ENCODE assay signal across 29 cellular contexts in the genomic region with DNA sequence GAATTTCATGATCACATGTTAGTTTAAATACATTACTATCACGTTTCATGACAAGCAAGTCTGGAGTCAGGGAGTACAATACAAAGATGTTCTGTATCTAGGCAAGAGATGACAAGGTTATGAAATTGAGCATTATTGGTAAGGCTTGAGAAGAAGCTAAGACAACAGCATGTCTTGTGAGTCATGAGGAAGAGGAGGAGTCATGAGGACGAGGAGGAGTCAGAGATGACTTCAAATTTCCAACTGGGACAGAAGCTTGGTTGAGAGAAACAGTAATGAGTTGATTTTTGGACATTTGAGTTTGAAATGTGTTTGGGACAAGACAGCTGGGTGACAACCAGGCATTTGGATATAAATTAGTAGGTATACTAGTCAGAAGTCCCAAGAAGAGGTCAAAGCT. TPM values are rescaled to one million over a fixed set of nuclear protein-coding genes. Genes with fewer than 3 reads are reported as not detected.
DNase-seq lines count a peak whose midpoint lies in the region; ATAC-seq, FAIRE-seq and TF ChIP-seq lines count a peak whose summit lies in the region.
"Had no signal": no experiment of that assay in that cellular context is flagged by ENCODE, and none has a peak within 500 bp of the region (broad histone marks: within the 10 kb centered on the region; RNA-seq: fewer than 3 reads in every experiment).

No MANE protein-coding gene starts in this region.

- DNase-seq in ELR (ENCODE audit: low read depth) = peak; percentile 20
- no peak for DNase-seq in HCT116 (ENCODE audit: low read depth, low spot score)
- no peak for DNase-seq in astrocyte (ENCODE audit: low read depth)
- DNase-seq in foreskin melanocyte = peak; percentile 54
- DNase-seq in RPMI8226 = no peak
- no peak for DNase-seq in mesothelial cell of epicardium (ENCODE audit: low spot score in 2 of 2, unreplicated experiment in 2 of 2)
- no peak for DNase-seq in globus pallidus (ENCODE audit: low spot score)
- DNase-seq: activated CD4-positive, alpha-beta T cell treated with anti-CD3 and anti-CD28 coated beads, Interleukin-2, amount 10 ng/mL, durations not matched to agents 7 days and 5 days; activated effector memory CD4-positive, alpha-beta T cell treated with anti-CD3 and anti-CD28 coated beads, Interleukin-2, amount 50 U/mL, for 16 hours; CD4-positive, alpha-beta T cell; dermis blood vessel endothelial cell; left lung; midbrain; natural killer cell; NCI-H2029 treated with DMSO at 0.1 percent for 48 hours; NCI-H2227 treated with DMSO at 0.1 percent for 48 hours; NCI-H748 treated with DMSO at 0.1 percent for 48 hours; stimulated activated CD4-positive, alpha-beta T cell treated with anti-CD3 and anti-CD28 coated beads, Interleukin-1b, Interleukin-23, amount 100 ng/mL, for 48 hours; substantia nigra; T-helper 17 cell; upper lobe of right lung had no signal

- intact Hi-C loops in HCT116 (cut with micrococcal nuclease) = no loop called here

- no peaks in the 10 kb centered on the region for H3K9me2 ChIP-seq in HCT116 (ENCODE audit: insufficient read depth)

- H3K9me3 ChIP-seq in HCT116 (ENCODE audit: control insufficient read depth in 1 of 2, insufficient read depth in 1 of 2, low read depth in 1 of 2, low read length in 2 of 2) (no peaks in the 10 kb centered on the region), astrocyte (ENCODE audit: insufficient read depth, low read depth, low read length) (peaks cover 3% of the 10 kb centered on the region)
- H3K9me3 ChIP-seq: left lung, upper lobe of right lung had no signal

- H3K79me2 ChIP-seq in HCT116 (ENCODE audit: insufficient read depth, low read length) = no peaks in the 10 kb centered on the region
- no peaks in the 10 kb centered on the region for H3K79me2 ChIP-seq in astrocyte (ENCODE audit: insufficient read depth, low read length)

- H3K4me3 ChIP-seq in HCT116 (replicated peaks in 1 of 2; ENCODE audit: low read depth in 1 of 2, low read length in 2 of 2) (no peak overlapping the region), astrocyte (ENCODE audit: insufficient read depth, low read depth, low read length) (no peak overlapping the region)
- H3K4me3 ChIP-seq: cardiac muscle cell, left lung, SK-N-MC, skin epidermis, upper lobe of right lung had no signal

- no peak overlapping the region for H3K4me2 ChIP-seq in HCT116 (ENCODE audit: low read length)
- H3K4me2 ChIP-seq in astrocyte (ENCODE audit: low read length) = no peak overlapping the region

- FAIRE-seq in astrocyte (lab: Jason Lieb, UNC) = peak; percentile 56

- H3K4me3 Mint-ChIP-seq in astrocyte (ENCODE audit: unreplicated experiment) (no peak overlapping the region), mesothelial cell of epicardium (no peak overlapping the region)
- H3K4me3 Mint-ChIP-seq: activated CD4-positive, alpha-beta T cell treated with anti-CD3 and anti-CD28 coated beads, Interleukin-2, amount 10 ng/mL, durations not matched to agents 7 days and 5 days; CD4-positive, alpha-beta T cell; natural killer cell; T-helper 17 cell had no signal

- TF ChIP-seq CTCF in HCT116 (IDR thresholded peaks at IDR 0.05 in 2 of 3, conservative IDR thresholded peaks at IDR 0.05 in 1 of 3; ENCODE audit: borderline replicate concordance in 1 of 3, insufficient read depth in 1 of 3, low read depth in 2 of 3, low read length in 2 of 3) (no peak), astrocyte (IDR thresholded peaks at IDR 0.05; ENCODE audit: insufficient read depth, low read depth, low read length) (no peak), mesothelial cell of epicardium (IDR thresholded peaks at IDR 0.05; ENCODE audit: unreplicated experiment) (no peak)

- no TSS peak for BruUV-seq in HCT116 (replicated peaks; lab: Mats Ljungman, UMichigan)

- RAD21 ChIA-PET in HCT116 (lab: Charles Lee; ENCODE audit: low non-redundant PET in 1 of 2, low total read pairs in 2 of 2, uncharacterized antibody in 2 of 2, unreplicated experiment in 2 of 2) = no interaction called here

- H3K9me3 Mint-ChIP-seq in astrocyte (ENCODE audit: unreplicated experiment) = peaks cover 3% of the 10 kb centered on the region
- peaks cover 7% of the 10 kb centered on the region for H3K9me3 Mint-ChIP-seq in mesothelial cell of epicardium
- H3K9me3 Mint-ChIP-seq: activated CD4-positive, alpha-beta T cell treated with anti-CD3 and anti-CD28 coated beads, Interleukin-2, amount 10 ng/mL, durations not matched to agents 7 days and 5 days; CD4-positive, alpha-beta T cell; natural killer cell had no signal

- TF ChIP-seq RAD21 in HCT116 (IDR thresholded peaks at IDR 0.05; ENCODE audit: low read depth) = no peak

- peaks cover 13% of the 10 kb centered on the region for H3K4me1 Mint-ChIP-seq in astrocyte (ENCODE audit: low read depth, unreplicated experiment)
- H3K4me1 Mint-ChIP-seq in mesothelial cell of epicardium = peaks cover 25% of the 10 kb centered on the region
- H3K4me1 Mint-ChIP-seq: activated CD4-positive, alpha-beta T cell treated with anti-CD3 and anti-CD28 coated beads, Interleukin-2, amount 10 ng/mL, durations not matched to agents 7 days and 5 days; natural killer cell; T-helper 17 cell had no signal

- H3K27ac ChIP-seq in HCT116 (ENCODE audit: low read depth, low read length) (no peak overlapping the region), astrocyte (ENCODE audit: low read depth, low read length) (no peak overlapping the region)
- H3K27ac ChIP-seq: cardiac muscle cell, left lung, RWPE1, SK-N-MC, skin epidermis, upper lobe of right lung had no signal

- H3K36me3 Mint-ChIP-seq in astrocyte (ENCODE audit: low read depth, unreplicated experiment) (peaks cover 2% of the 10 kb centered on the region), mesothelial cell of epicardium (no peaks in the 10 kb centered on the region)
- H3K36me3 Mint-ChIP-seq: natural killer cell had no signal

- no peaks in the 10 kb centered on the region for H3K27me3 Mint-ChIP-seq in astrocyte (ENCODE audit: low read depth, unreplicated experiment)
- H3K27me3 Mint-ChIP-seq in mesothelial cell of epicardium (ENCODE audit: low read depth) = no peaks in the 10 kb centered on the region
- H3K27me3 Mint-ChIP-seq: T-helper 17 cell had no signal

- CTCF ChIA-PET in HCT116 (lab: Charles Lee) = no interaction called here

- POLR2A ChIA-PET in HCT116 (lab: Charles Lee) = no interaction called here

- no peaks in the 10 kb centered on the region for H4K20me1 ChIP-seq in HCT116 (ENCODE audit: insufficient read depth)
- H4K20me1 ChIP-seq in astrocyte (ENCODE audit: insufficient read depth, low read length) = no peaks in the 10 kb centered on the region

- H3K27me3 ChIP-seq in HCT116 (ENCODE audit: insufficient read depth, low read length) (no peaks in the 10 kb centered on the region), astrocyte (ENCODE audit: insufficient read depth, low read length) (no peaks in the 10 kb centered on the region)
- H3K27me3 ChIP-seq: cardiac muscle cell, left lung, upper lobe of right lung had no signal

- H3K9ac ChIP-seq in HCT116 (ENCODE audit: low read length) (no peak overlapping the region), astrocyte (ENCODE audit: low read length) (no peak overlapping the region)

- H2AFZ ChIP-seq in HCT116 (ENCODE audit: low read depth, low read length, poor library complexity, severe bottlenecking) = peak overlapping the region; percentile 7
- no peak overlapping the region for H2AFZ ChIP-seq in astrocyte (ENCODE audit: low read depth, low read length)

- H3K4me1 ChIP-seq in HCT116 (ENCODE audit: control insufficient read depth in 1 of 2, insufficient read depth in 2 of 2, low read length in 2 of 2) (no peaks in the 10 kb centered on the region), astrocyte (ENCODE audit: insufficient read depth, low read length) (no peaks in the 10 kb centered on the region)
- H3K4me1 ChIP-seq: left lung had no signal

- TF ChIP-seq POLR2A in HCT116 (IDR thresholded peaks at IDR 0.05; ENCODE audit: borderline replicate concordance, extremely low read depth, insufficient read depth, insufficient read length) = no peak

- H3K36me3 ChIP-seq in HCT116 (ENCODE audit: control insufficient read depth in 1 of 2, insufficient read depth in 2 of 2, low read length in 2 of 2) (no peaks in the 10 kb centered on the region), astrocyte (ENCODE audit: insufficient read depth, low read length) (no peaks in the 10 kb centered on the region)
- H3K36me3 ChIP-seq: cardiac muscle cell, left lung, upper lobe of right lung had no signal

- ATAC-seq in HCT116 = no peak
- no peak for ATAC-seq in GM19452 (IDR thresholded peaks at IDR 0.05; ENCODE audit: unreplicated experiment)
- ATAC-seq: left lung, natural killer cell, T-helper 17 cell, upper lobe of right lung had no signal

- H3K27ac Mint-ChIP-seq in astrocyte (ENCODE audit: unreplicated experiment) = no peak overlapping the region
- H3K27ac Mint-ChIP-seq in mesothelial cell of epicardium = no peak overlapping the region
- H3K27ac Mint-ChIP-seq: activated CD4-positive, alpha-beta T cell treated with anti-CD3 and anti-CD28 coated beads, Interleukin-2, amount 10 ng/mL, durations not matched to agents 7 days and 5 days; CD4-positive, alpha-beta T cell; natural killer cell; T-helper 17 cell had no signal

TF ChIP-seq in HCT116, 20 proteins besides CTCF, POLR2A, EP300 and RAD21:
- TF ChIP-seq POLR2AphosphoS5 (IDR thresholded peaks at IDR 0.05; ENCODE audit: low read depth, low read length) (no peak), FOSL1 (IDR thresholded peaks at IDR 0.05; ENCODE audit: low read depth) (0 out of 2 replicates have a peak, but pooled peaks have one; percentile 10)

RNA-seq across cellular contexts. Expression of gene UBE2U, which starts 4.3 kb away (rescaled TPM):
- total RNA-seq in HCT116 (2021; ENCODE audit: unreplicated experiment) (not detected), astrocyte (not detected in 2 replicates), mesothelial cell of epicardium (not detected in 3 replicates)
- polyA plus RNA-seq in HCT116 (2012) = not detected in 2 replicates
- total RNA-seq: activated CD4-positive, alpha-beta T cell treated with anti-CD3 and anti-CD28 coated beads, Interleukin-2, amount 10 ng/mL, durations not matched to agents 7 days and 5 days; cardiac muscle cell; CD4-positive, alpha-beta T cell; dermis blood vessel endothelial cell; G401; left lung; LHCN-M2; natural killer cell; omental fat pad; T-helper 17 cell; upper lobe of right lung had no signal
- polyA plus RNA-seq: cardiac muscle cell had no signal

Comparison
In these comparisons a context has a peak if more than half of its experiments do, and no peak if none do; other contexts are left out.
1. DNase-seq: peak in ELR (single experiment) and foreskin melanocyte (single experiment); none in HCT116 (single experiment), astrocyte (single experiment), RPMI8226 (single experiment), mesothelial cell of epicardium (0 of 2) and globus pallidus (single experiment).